6 cellular contexts compared by ENCODE assay signal in the genomic region with DNA sequence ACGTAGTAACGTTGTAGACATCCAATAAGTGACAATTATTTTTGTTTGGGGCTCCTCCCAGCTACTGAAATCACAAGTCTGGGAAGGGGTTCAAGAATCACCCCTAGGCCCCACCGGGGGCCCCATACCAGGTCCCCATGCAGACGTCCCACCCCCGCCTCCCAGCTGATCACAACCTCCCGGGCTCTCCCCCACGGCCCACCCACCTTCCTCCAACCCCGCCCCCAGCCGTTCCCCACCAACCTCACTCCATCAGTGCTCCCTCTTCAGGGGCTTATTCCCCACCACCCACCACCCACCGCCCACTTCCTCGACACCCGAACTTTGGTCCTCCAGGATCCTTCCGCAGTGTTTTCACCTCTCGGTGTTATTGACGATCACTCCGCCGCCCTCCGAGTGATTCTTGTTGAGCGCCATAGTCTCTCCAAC. TPM values are rescaled to one million over a fixed set of nuclear protein-coding genes. Genes with fewer than 3 reads are reported as not detected.
A peak's percentile ranks its signal among the peaks of the same experiment; 100 is the strongest.
DNase-seq lines count a peak whose midpoint lies in the region; ATAC-seq, FAIRE-seq and TF ChIP-seq lines count a peak whose summit lies in the region.

No MANE protein-coding gene starts in this region.

- no peaks in the 10 kb centered on the region for H3K27me3 ChIP-seq in K562 (ENCODE audit: control insufficient read depth in 2 of 2, insufficient read depth in 2 of 2, low read length in 2 of 2)
- no peaks in the 10 kb centered on the region for H3K27me3 ChIP-seq in neural cell (ENCODE audit: insufficient read depth, low read depth, low read length)

- H3K4me2 ChIP-seq in K562 (ENCODE audit: insufficient read depth, low read length) (peak overlapping the region; percentile 93), neural cell (ENCODE audit: low read length) (peak overlapping the region; percentile 94)

- peak overlapping the region; percentile 77 to 83 for H3K9ac ChIP-seq in K562 (ENCODE audit: insufficient read depth in 1 of 2, low read depth in 2 of 2, low read length in 2 of 2)
- peak overlapping the region; percentile 77 for H3K9ac ChIP-seq in neural cell (ENCODE audit: low read length)

- H4K20me1 ChIP-seq in K562 (replicated peaks; ENCODE audit: control insufficient read depth, insufficient read depth, low read length) (no peaks in the 10 kb centered on the region), neural cell (ENCODE audit: insufficient read depth) (no peaks in the 10 kb centered on the region)

- H3K79me2 ChIP-seq in K562 (ENCODE audit: control insufficient read depth, insufficient read depth, low read length): peaks cover 34% of the 10 kb centered on the region
- H3K79me2 ChIP-seq in neural cell (replicated peaks; ENCODE audit: insufficient read depth, low read length): peaks cover 10% of the 10 kb centered on the region

- H3K36me3 ChIP-seq in K562 (ENCODE audit: control insufficient read depth, insufficient read depth, low read length) (peaks cover 15% of the 10 kb centered on the region; the same call in 2 of the 3 replicates), neural cell (ENCODE audit: insufficient read depth, low read length) (no peaks in the 10 kb centered on the region)

- H3K4me1 ChIP-seq in K562 (replicated peaks in 1 of 2; ENCODE audit: control insufficient read depth in 2 of 2, insufficient read depth in 2 of 2, low read length in 2 of 2): peaks cover 31 to 35% of the 10 kb centered on the region in 2 experiments

- in situ Hi-C loops in K562 (cut with MboI): no loop called here

- peak; percentile 1 for ATAC-seq in GM19438 (IDR thresholded peaks at IDR 0.05; ENCODE audit: low read depth, unreplicated experiment)
- peak; percentile 12 for ATAC-seq in K562
- ATAC-seq in GM21360 (IDR thresholded peaks at IDR 0.05; ENCODE audit: unreplicated experiment): no peak

- no peak for FAIRE-seq in K562 (lab: Jason Lieb, UNC)

- TF ChIP-seq RAD21 in K562 (CRISPR knock-in tag; conservative IDR thresholded peaks at IDR 0.05 in 1 of 2, IDR thresholded peaks at IDR 0.05 in 1 of 2): no peak
- TF ChIP-seq RAD21 in neural cell (conservative IDR thresholded peaks at IDR 0.05): no peak

- H3K27ac ChIP-seq in K562 (ENCODE audit: extremely low read depth, low read depth, low read length) (peak overlapping the region; percentile 84), neural cell (ENCODE audit: low read length) (peak overlapping the region; percentile 86)

- WGBS in K562 (ENCODE audit: insufficient coverage, low coverage, missing lambda C conversion rate): 0% methylated on average over 15 of the region's 19 CpGs

- no peaks in the 10 kb centered on the region for H3K9me1 ChIP-seq in K562 (ENCODE audit: control insufficient read depth, insufficient read depth, low read length)

- CTCF ChIA-PET in K562 (lab: Yijun Ruan, JAX; ENCODE audit: low intra/inter-chr PET ratio): interaction anchor here (2.6 kb wide), 1 partner anchor 42 kb away, joined by 16 read pairs; a partner anchor contains a TSS

- H3K9me2 ChIP-seq in neural cell (ENCODE audit: insufficient read depth, low read length): no peaks in the 10 kb centered on the region

- DNase-seq in K562 (ENCODE audit: extremely low read depth in 1 of 4, low spot score in 3 of 4): peak in 3 of 4 experiments; percentile 79 to 83 (median 81)
- DNase-seq in HPDE6-E6E7 (ENCODE audit: extremely low spot score): no peak
- DNase-seq in dedifferentiated amniotic fluid mesenchymal stem cell (ENCODE audit: extremely low spot score): no peak

- POLR2A ChIA-PET in K562 (lab: Yijun Ruan, JAX): interaction anchor here (0.7 to 8.2 kb wide), 13 partner anchors 10 to 418 kb away, joined by 3 to 109 read pairs (median 4); a partner anchor contains a TSS

- H2AFZ ChIP-seq in K562 (ENCODE audit: low read depth, low read length) (peak overlapping the region; percentile 68; the same call in 1 of the 2 replicates), neural cell (ENCODE audit: low read depth, low read length) (peak overlapping the region; percentile 14)

- TF ChIP-seq POLR2A in K562 (conservative IDR thresholded peaks at IDR 0.05): no peak

- TF ChIP-seq CTCF in K562 (IDR thresholded peaks at IDR 0.05 in 2 of 3, conservative IDR thresholded peaks at IDR 0.05 in 1 of 3; ENCODE audit: insufficient read depth in 2 of 3, low read depth in 1 of 3, low read length in 3 of 3) (no peak; a peak in 1 of 6 replicates), neural cell (IDR thresholded peaks at IDR 0.05; ENCODE audit: poor library complexity, severe bottlenecking) (no peak)

- peaks cover 8% of the 10 kb centered on the region for H3F3A ChIP-seq in neural cell (ENCODE audit: insufficient read depth, low read length, poor library complexity, severe bottlenecking)

- H3K4me3 ChIP-seq in K562: peak overlapping the region; percentile 88
- H3K4me3 ChIP-seq in neural cell (ENCODE audit: low read length): peak overlapping the region; percentile 91

- intact Hi-C loops in K562 (cut with micrococcal nuclease): loop anchor here (2.0 to 5.0 kb wide), 2 partner anchors 42 to 73 kb away; a partner anchor contains a TSS

- no peaks in the 10 kb centered on the region for H3K9me3 ChIP-seq in K562 (replicated peaks; ENCODE audit: control insufficient read depth, insufficient read depth, low read depth, low read length)
- no peaks in the 10 kb centered on the region for H3K9me3 ChIP-seq in neural cell (ENCODE audit: low read length)

- no TSS peak for BruUV-seq in K562 (replicated peaks; lab: Mats Ljungman, UMichigan)

- no peak for TF ChIP-seq EP300 in K562 (IDR thresholded peaks at IDR 0.05; ENCODE audit: low read length)
- TF ChIP-seq EP300 in neural cell (conservative IDR thresholded peaks at IDR 0.05; ENCODE audit: poor library complexity, severe bottlenecking): no peak

RNA-seq across cellular contexts. Expression of a gene that starts 0.2 kb away (rescaled TPM):
- 86.2 and 163 TPM in 2 replicates for total RNA-seq in K562 (2011; cell fraction: chromatin; rRNA removed; ENCODE audit: low replicate concordance)
- total RNA-seq in K562 (2011; cell fraction: nucleolus; rRNA removed): 82.5 and 95.5 TPM in 2 replicates
- total RNA-seq in K562 (2011; cell fraction: nucleoplasm; rRNA removed): 79.1 and 87.2 TPM in 2 replicates
- 25.2 and 35.8 TPM in 2 replicates for total RNA-seq in K562 (2014; rRNA removed)
- 18.1 and 22.9 TPM in 2 replicates for total RNA-seq in K562 (2014; rRNA removed; fragmentation: Illumina TruSeq; extraction: Trizol)
- total RNA-seq in K562 (2015; rRNA removed; fragmentation: Illumina TruSeq; extraction: Trizol): 13.8 and 16.2 TPM in 2 replicates
- total RNA-seq in K562 (2021): 63.5 and 74.3 TPM in 2 replicates
- 20.0 and 81.3 TPM in 2 replicates for polyA plus RNA-seq in K562 (2011; rRNA removed)
- polyA plus RNA-seq in K562 (2011; cell fraction: cytosol; rRNA removed): 25.6 and 40.9 TPM in 2 replicates
- 60.4 and 70.3 TPM in 2 replicates for polyA plus RNA-seq in K562 (2011; cell fraction: nucleus; rRNA removed)
- polyA plus RNA-seq in K562 (2012): 83.9 and 158 TPM in 2 replicates
- 68.6 and 96.0 TPM in 2 replicates for polyA plus RNA-seq in K562 (2014; fragmentation: Illumina TruSeq; extraction: Trizol)
- polyA plus RNA-seq in K562 (2014; fragmentation: Nextera tagmentation; extraction: Ambion mirVana): 1 to 10 TPM; 2.2 to 3.7 TPM
- 30.9 and 33.1 TPM in 2 replicates for polyA plus RNA-seq in K562 (2014; rRNA removed)
- 25.4 and 47.1 TPM in 2 replicates for polyA minus RNA-seq in K562 (2011; rRNA and poly(A)+ RNA removed)
- 45.1 and 49.2 TPM in 2 replicates for polyA minus RNA-seq in K562 (2011; cell fraction: cytosol; rRNA and poly(A)+ RNA removed)
- polyA minus RNA-seq in K562 (2011; cell fraction: nucleus; rRNA and poly(A)+ RNA removed): 30.4 and 43.1 TPM in 2 replicates
- 21.4 and 21.7 TPM in 2 replicates for polyA plus RNA-seq in neural cell
- polyA minus RNA-seq in neural cell: 24.3 and 36.2 TPM in 2 replicates

RNA-seq across cellular contexts. Expression of a gene that starts 10.7 kb away (rescaled TPM):
- 235 and 813 TPM in 2 replicates for total RNA-seq in K562 (2011; cell fraction: chromatin; rRNA removed; ENCODE audit: low replicate concordance)
- 592 and 605 TPM in 2 replicates for total RNA-seq in K562 (2011; cell fraction: nucleolus; rRNA removed)
- total RNA-seq in K562 (2011; cell fraction: nucleoplasm; rRNA removed): 287 and 294 TPM in 2 replicates
- total RNA-seq in K562 (2014; rRNA removed) (150 and 207 TPM in 2 replicates), K562 (2014; rRNA removed; fragmentation: Illumina TruSeq; extraction: Trizol) (22.9 and 31.6 TPM in 2 replicates), K562 (2015; rRNA removed; fragmentation: Illumina TruSeq; extraction: Trizol) (74.2 and 74.8 TPM in 2 replicates), K562 (2021) (222 and 244 TPM in 2 replicates)
- polyA plus RNA-seq in K562 (2011; rRNA removed) (69.2 and 129 TPM in 2 replicates), K562 (2014; fragmentation: Illumina TruSeq; extraction: Trizol) (66.9 and 108 TPM in 2 replicates), K562 (2014; fragmentation: Nextera tagmentation; extraction: Ambion mirVana) (1 to 10 TPM in 1 of 2 experiments, under 1 TPM in 1; 0.86 to 1.9 TPM), K562 (2014; rRNA removed) (147 and 160 TPM in 2 replicates), neural cell (1.2 and 6.9 TPM in 2 replicates)
- polyA plus RNA-seq in K562 (2011; cell fraction: cytosol; rRNA removed): 51.7 and 114 TPM in 2 replicates
- 454 and 648 TPM in 2 replicates for polyA plus RNA-seq in K562 (2011; cell fraction: nucleus; rRNA removed)
- 163 and 235 TPM in 2 replicates for polyA plus RNA-seq in K562 (2012)
- 34.9 and 44.0 TPM in 2 replicates for polyA minus RNA-seq in K562 (2011; rRNA and poly(A)+ RNA removed)
- polyA minus RNA-seq in K562 (2011; cell fraction: cytosol; rRNA and poly(A)+ RNA removed): 92.5 and 106 TPM in 2 replicates
- 163 and 184 TPM in 2 replicates for polyA minus RNA-seq in K562 (2011; cell fraction: nucleus; rRNA and poly(A)+ RNA removed)
- polyA minus RNA-seq in neural cell: 0.73 and 1.3 TPM in 2 replicates

RNA-seq across cellular contexts. Expression of a gene that starts 23.5 kb away (rescaled TPM):
- 3.4 and 21.0 TPM in 2 replicates for total RNA-seq in K562 (2011; cell fraction: chromatin; rRNA removed; ENCODE audit: low replicate concordance)
- total RNA-seq in K562 (2011; cell fraction: nucleolus; rRNA removed): 13.6 and 18.0 TPM in 2 replicates
- 5.5 and 10.1 TPM in 2 replicates for total RNA-seq in K562 (2011; cell fraction: nucleoplasm; rRNA removed)
- total RNA-seq in K562 (2014; rRNA removed) (4.0 and 4.6 TPM in 2 replicates), K562 (2014; rRNA removed; fragmentation: Illumina TruSeq; extraction: Trizol) (1.0 and 1.1 TPM in 2 replicates), K562 (2015; rRNA removed; fragmentation: Illumina TruSeq; extraction: Trizol) (3.9 and 4.3 TPM in 2 replicates), K562 (2021) (5.8 and 6.1 TPM in 2 replicates)
- polyA plus RNA-seq in K562 (2011; rRNA removed) (3.2 and 5.6 TPM in 2 replicates), K562 (2014; fragmentation: Illumina TruSeq; extraction: Trizol) (1.9 and 3.4 TPM in 2 replicates), K562 (2014; fragmentation: Nextera tagmentation; extraction: Ambion mirVana) (under 1 TPM; 0.56 to 0.63 TPM), K562 (2014; rRNA removed) (3.7 and 5.5 TPM in 2 replicates), neural cell (0.54 and 0.67 TPM in 2 replicates)
- polyA plus RNA-seq in K562 (2011; cell fraction: cytosol; rRNA removed): 5.1 and 9.1 TPM in 2 replicates
- polyA plus RNA-seq in K562 (2011; cell fraction: nucleus; rRNA removed): 15.5 and 18.6 TPM in 2 replicates
- 4.2 and 6.8 TPM in 2 replicates for polyA plus RNA-seq in K562 (2012)
- 1.9 and 2.6 TPM in 2 replicates for polyA minus RNA-seq in K562 (2011; rRNA and poly(A)+ RNA removed)
- polyA minus RNA-seq in K562 (2011; cell fraction: cytosol; rRNA and poly(A)+ RNA removed): 4.6 and 5.6 TPM in 2 replicates
- polyA minus RNA-seq in K562 (2011; cell fraction: nucleus; rRNA and poly(A)+ RNA removed): 8.6 and 9.2 TPM in 2 replicates
- 0.73 and 0.93 TPM in 2 replicates for polyA minus RNA-seq in neural cell

RNA-seq across cellular contexts. Expression of a gene that starts 41.9 kb away (rescaled TPM):
- 19.3 and 28.3 TPM in 2 replicates for total RNA-seq in K562 (2011; cell fraction: chromatin; rRNA removed; ENCODE audit: low replicate concordance)
- total RNA-seq in K562 (2011; cell fraction: nucleolus; rRNA removed): 19.3 and 26.6 TPM in 2 replicates
- 25.9 and 39.3 TPM in 2 replicates for total RNA-seq in K562 (2011; cell fraction: nucleoplasm; rRNA removed)
- total RNA-seq in K562 (2014; rRNA removed): 34.3 and 47.5 TPM in 2 replicates
- 16.2 and 20.0 TPM in 2 replicates for total RNA-seq in K562 (2014; rRNA removed; fragmentation: Illumina TruSeq; extraction: Trizol)
- 26.6 and 28.2 TPM in 2 replicates for total RNA-seq in K562 (2015; rRNA removed; fragmentation: Illumina TruSeq; extraction: Trizol)
- 45.5 and 45.7 TPM in 2 replicates for total RNA-seq in K562 (2021)
- polyA plus RNA-seq in K562 (2011; rRNA removed): 19.5 and 22.1 TPM in 2 replicates
- polyA plus RNA-seq in K562 (2011; cell fraction: cytosol; rRNA removed): 25.9 and 37.2 TPM in 2 replicates
- 20.7 and 27.8 TPM in 2 replicates for polyA plus RNA-seq in K562 (2011; cell fraction: nucleus; rRNA removed)
- 26.3 and 33.8 TPM in 2 replicates for polyA plus RNA-seq in K562 (2012)
- polyA plus RNA-seq in K562 (2014; fragmentation: Illumina TruSeq; extraction: Trizol): 22.9 and 26.1 TPM in 2 replicates
- 1 to 10 TPM; 2.8 to 5.8 TPM for polyA plus RNA-seq in K562 (2014; fragmentation: Nextera tagmentation; extraction: Ambion mirVana)
- polyA plus RNA-seq in K562 (2014; rRNA removed): 33.7 and 34.1 TPM in 2 replicates
- polyA minus RNA-seq in K562 (2011; rRNA and poly(A)+ RNA removed): 6.3 and 7.0 TPM in 2 replicates
- polyA minus RNA-seq in K562 (2011; cell fraction: cytosol; rRNA and poly(A)+ RNA removed): 14.6 and 24.0 TPM in 2 replicates
- 6.7 and 8.7 TPM in 2 replicates for polyA minus RNA-seq in K562 (2011; cell fraction: nucleus; rRNA and poly(A)+ RNA removed)
- polyA plus RNA-seq in neural cell: 1.5 and 1.7 TPM in 2 replicates
- 0.73 and 0.93 TPM in 2 replicates for polyA minus RNA-seq in neural cell

RNA-seq across cellular contexts. Expression of a gene that starts 49.8 kb away (rescaled TPM):
- 88.0 and 309 TPM in 2 replicates for total RNA-seq in K562 (2011; cell fraction: chromatin; rRNA removed; ENCODE audit: low replicate concordance)
- 283 and 294 TPM in 2 replicates for total RNA-seq in K562 (2011; cell fraction: nucleolus; rRNA removed)
- 137 and 171 TPM in 2 replicates for total RNA-seq in K562 (2011; cell fraction: nucleoplasm; rRNA removed)
- total RNA-seq in K562 (2014; rRNA removed) (48.5 and 75.0 TPM in 2 replicates), K562 (2014; rRNA removed; fragmentation: Illumina TruSeq; extraction: Trizol) (27.8 and 35.4 TPM in 2 replicates), K562 (2015; rRNA removed; fragmentation: Illumina TruSeq; extraction: Trizol) (72.6 and 73.6 TPM in 2 replicates), K562 (2021) (154 and 155 TPM in 2 replicates)
- polyA plus RNA-seq in K562 (2011; rRNA removed) (43.6 and 104 TPM in 2 replicates), K562 (2014; fragmentation: Illumina TruSeq; extraction: Trizol) (63.6 and 69.3 TPM in 2 replicates), K562 (2014; fragmentation: Nextera tagmentation; extraction: Ambion mirVana) (10 to 100 TPM in 1 of 2 experiments, 1 to 10 TPM in 1; 4.5 to 13.6 TPM), K562 (2014; rRNA removed) (74.0 and 77.0 TPM in 2 replicates), neural cell (91.2 and 115 TPM in 2 replicates)
- 59.5 and 89.1 TPM in 2 replicates for polyA plus RNA-seq in K562 (2011; cell fraction: cytosol; rRNA removed)
- polyA plus RNA-seq in K562 (2011; cell fraction: nucleus; rRNA removed): 334 and 446 TPM in 2 replicates
- 66.7 and 93.4 TPM in 2 replicates for polyA plus RNA-seq in K562 (2012)
- 14.0 and 20.7 TPM in 2 replicates for polyA minus RNA-seq in K562 (2011; rRNA and poly(A)+ RNA removed)
- 44.3 and 58.0 TPM in 2 replicates for polyA minus RNA-seq in K562 (2011; cell fraction: cytosol; rRNA and poly(A)+ RNA removed)
- 68.3 and 81.8 TPM in 2 replicates for polyA minus RNA-seq in K562 (2011; cell fraction: nucleus; rRNA and poly(A)+ RNA removed)
- 34.8 and 41.6 TPM in 2 replicates for polyA minus RNA-seq in neural cell

Comparison
In these comparisons a context has a peak if more than half of its experiments do, and no peak if none do; other contexts are left out.
1. DNase-seq: peak in K562 (3 of 4); none in HPDE6-E6E7 (single experiment) and dedifferentiated amniotic fluid mesenchymal stem cell (single experiment).